ENCODE assay signal across 25 cellular contexts in genomic region chr3:2875699-2876098, GRCh38.
"Had no signal": no experiment of that assay in that cellular context is flagged by ENCODE, and none has a peak within 500 bp of the region (broad histone marks: within the 10 kb centered on the region; RNA-seq: fewer than 3 reads in every experiment).

No MANE protein-coding gene starts in this region.

- H3K4me3 ChIP-seq: colonic mucosa, coronary artery, dorsolateral prefrontal cortex, esophagus muscularis mucosa, esophagus squamous epithelium, gastrocnemius medialis, gastroesophageal sphincter, heart left ventricle, heart right ventricle had no signal

- H3K27me3 Mint-ChIP-seq: dendritic cell treated with granulocyte-macrophage colony-stimulating factor and Interleukin-4, amounts not matched to agents 40 ng/mL and 50 ng/mL, for 4 days had no signal

- ATAC-seq: effector memory CD8-positive, alpha-beta T cell; esophagus mucosa; foreskin keratinocyte; gastrocnemius medialis; gastroesophageal sphincter; heart left ventricle; heart right ventricle had no signal

- H3K27ac Mint-ChIP-seq: dendritic cell treated with granulocyte-macrophage colony-stimulating factor and Interleukin-4, amounts not matched to agents 40 ng/mL and 50 ng/mL, for 4 days; effector memory CD8-positive, alpha-beta T cell; endodermal cell had no signal

- H3K9me3 Mint-ChIP-seq: effector memory CD8-positive, alpha-beta T cell; endodermal cell had no signal

- H3K4me1 ChIP-seq: colonic mucosa, esophagus squamous epithelium, foreskin keratinocyte, gastrocnemius medialis, heart left ventricle, heart right ventricle had no signal

- DNase-seq: colonic mucosa; cortex of kidney; dermis blood vessel endothelial cell; effector CD4-positive, alpha-beta T cell; effector CD8-positive, alpha-beta T cell; effector memory CD4-positive, alpha-beta T cell; effector memory CD8-positive, alpha-beta T cell; endodermal cell; erythroblast; esophagus squamous epithelium; foreskin fibroblast; foreskin keratinocyte; foreskin melanocyte; gastrocnemius medialis; glutamatergic neuron; head of caudate nucleus; heart left ventricle; heart right ventricle had no signal

- H3K27ac ChIP-seq: colonic mucosa, coronary artery, epithelial cell of prostate, esophagus muscularis mucosa, esophagus squamous epithelium, foreskin keratinocyte, gastrocnemius medialis, gastroesophageal sphincter, heart left ventricle, heart right ventricle had no signal

- H3K36me3 ChIP-seq: colonic mucosa, esophagus muscularis mucosa, esophagus squamous epithelium, gastrocnemius medialis, gastroesophageal sphincter, heart left ventricle, heart right ventricle had no signal

- H3K9me3 ChIP-seq: colonic mucosa, esophagus muscularis mucosa, esophagus squamous epithelium, gastrocnemius medialis, gastroesophageal sphincter, heart left ventricle, heart right ventricle had no signal

- H3K27me3 ChIP-seq: colonic mucosa, dorsolateral prefrontal cortex, esophagus muscularis mucosa, esophagus squamous epithelium, foreskin keratinocyte, gastrocnemius medialis, gastroesophageal sphincter, heart left ventricle, heart right ventricle had no signal

- H3K4me3 Mint-ChIP-seq: dendritic cell treated with granulocyte-macrophage colony-stimulating factor and Interleukin-4, amounts not matched to agents 40 ng/mL and 50 ng/mL, for 4 days; effector memory CD8-positive, alpha-beta T cell; endodermal cell had no signal
